Comparison of ENCODE assay signal across 8 cellular contexts in genomic region chr12:66861157-66861750, GRCh38.
DNase-seq lines count a peak whose midpoint lies in the region; ATAC-seq and TF ChIP-seq lines count a peak whose summit lies in the region.

No MANE protein-coding gene starts in this region.

- H3K9me3 Mint-ChIP-seq in natural killer cell treated with Interleukin-12 subunit alpha and Interleukin-12 subunit beta and Interleukin-15 and Interleukin-18, amount 100 ng/mL, for 72 hours = no peaks in the 10 kb centered on the region

- H3K4me3 Mint-ChIP-seq in natural killer cell treated with Interleukin-12 subunit alpha and Interleukin-12 subunit beta and Interleukin-15 and Interleukin-18, amount 100 ng/mL, for 72 hours = no peak overlapping the region

- peaks cover 0 to 4% of the 10 kb centered on the region in 2 donors for H3K4me1 Mint-ChIP-seq in natural killer cell treated with Interleukin-12 subunit alpha and Interleukin-12 subunit beta and Interleukin-15 and Interleukin-18, amount 100 ng/mL, for 72 hours (ENCODE audit: low read depth in 2 of 2)

- peak; percentile 86 for ATAC-seq in HG03175 (IDR thresholded peaks at IDR 0.05; ENCODE audit: unreplicated experiment)
- ATAC-seq in natural killer cell treated with Interleukin-12 subunit alpha and Interleukin-12 subunit beta and Interleukin-15 and Interleukin-18, amount 100 ng/mL, for 72 hours = no peak

- H3K27ac Mint-ChIP-seq in natural killer cell treated with Interleukin-12 subunit alpha and Interleukin-12 subunit beta and Interleukin-15 and Interleukin-18, amount 100 ng/mL, for 72 hours = no peak overlapping the region

- peak; percentile 2 for DNase-seq in SKM-1 treated with dmso at 0.1 percent for 144 hours (lab: John Stamatoyannopoulos, UW; ENCODE audit: unreplicated experiment)
- no peak for DNase-seq in SKM-1 (lab: John Stamatoyannopoulos, UW; ENCODE audit: unreplicated experiment)
- peak; percentile 31 to 73 for DNase-seq in NCI-H526 (lab: John Stamatoyannopoulos, UW)
- DNase-seq in activated CD8-positive, alpha-beta memory T cell treated with anti-CD3 and anti-CD28 coated beads, Interleukin-2, amount 50 U/mL, for 24 hours (ENCODE audit: extremely low read depth) = peak; percentile 33
- DNase-seq in erythroblast (lab: John Stamatoyannopoulos, UW) = peak; percentile 40 to 69
- DNase-seq in natural killer cell treated with Interleukin-12 subunit alpha and Interleukin-12 subunit beta and Interleukin-15 and Interleukin-18, amount 100 ng/mL, for 72 hours (ENCODE audit: low spot score) = peak; percentile 76
- peak; percentile 9 to 72 (median 40) for DNase-seq in stimulated activated naive CD4-positive, alpha-beta T cell (lab: John Stamatoyannopoulos, UW)

- H3K36me3 Mint-ChIP-seq in natural killer cell treated with Interleukin-12 subunit alpha and Interleukin-12 subunit beta and Interleukin-15 and Interleukin-18, amount 100 ng/mL, for 72 hours = no peaks in the 10 kb centered on the region

- no peak for TF ChIP-seq POLR2A in erythroblast (IDR thresholded peaks at IDR 0.05; ENCODE audit: low read length)

- H3K27me3 Mint-ChIP-seq in natural killer cell treated with Interleukin-12 subunit alpha and Interleukin-12 subunit beta and Interleukin-15 and Interleukin-18, amount 100 ng/mL, for 72 hours = peaks cover 8 to 35% of the 10 kb centered on the region in 2 donors
